11 cellular contexts compared by ENCODE assay signal in genomic region chr19:19661141-19661674, GRCh38. TPM values are rescaled to one million over a fixed set of nuclear protein-coding genes. Genes with fewer than 3 reads are reported as not detected.
DNase-seq lines count a peak whose midpoint lies in the region; ATAC-seq, FAIRE-seq and TF ChIP-seq lines count a peak whose summit lies in the region.
"Had no signal": no experiment of that assay in that cellular context is flagged by ENCODE, and none has a peak within 500 bp of the region (broad histone marks: within the 10 kb centered on the region; RNA-seq: fewer than 3 reads in every experiment).

No MANE protein-coding gene starts in this region.

- H2AFZ ChIP-seq in HepG2 (ENCODE audit: low read length), result no peak overlapping the region

- H3K4me2 ChIP-seq in HepG2 (ENCODE audit: low read depth, low read length), result peak overlapping the region; percentile 92

- H3K4me3 ChIP-seq in HepG2 (replicated peaks in 1 of 3; ENCODE audit: insufficient read depth in 1 of 3, low read depth in 2 of 3, low read length in 3 of 3) (peak overlapping the region in 1 of 3 experiments; percentile 99; a peak in 2 of 6 replicates), right lobe of liver (no peak overlapping the region), iPS-15b (ENCODE audit: low read depth, low read length) (peak overlapping the region; percentile 8)

- H3K4me3 Mint-ChIP-seq in T-helper 17 cell, result peak overlapping the region; percentile 86
- peak overlapping the region; percentile 95 for H3K4me3 Mint-ChIP-seq in type B pancreatic cell

- H3K4me1 Mint-ChIP-seq in T-helper 17 cell (peaks cover 31% of the 10 kb centered on the region), type B pancreatic cell (ENCODE audit: unreplicated experiment) (peaks cover 18% of the 10 kb centered on the region)

- TF ChIP-seq POLR2A in HepG2 (IDR thresholded peaks at IDR 0.05; ENCODE audit: insufficient read depth in 1 of 2, low read depth in 2 of 2, low read length in 2 of 2), result no peak
- no peak for TF ChIP-seq POLR2A in right lobe of liver (IDR thresholded peaks at IDR 0.05)

- H4K20me1 ChIP-seq in HepG2 (ENCODE audit: insufficient read depth, low read length), result peaks cover 20% of the 10 kb centered on the region

- H3K27me3 Mint-ChIP-seq in T-helper 17 cell, result no peaks in the 10 kb centered on the region
- H3K27me3 Mint-ChIP-seq in type B pancreatic cell, result no peaks in the 10 kb centered on the region

- in situ Hi-C loops in HepG2 (cut with HindIII; ENCODE audit: extremely low pct_ligation_motif_present, low pct_unique_long_range_greater_than_20kb), result no loop called here

- H3K36me3 Mint-ChIP-seq in T-helper 17 cell (ENCODE audit: low read depth), result peaks cover 3% of the 10 kb centered on the region
- peaks cover 3% of the 10 kb centered on the region for H3K36me3 Mint-ChIP-seq in type B pancreatic cell

- no peaks in the 10 kb centered on the region for H3K9me3 Mint-ChIP-seq in type B pancreatic cell

- H3K9me3 ChIP-seq in HepG2 (ENCODE audit: low read length), result no peaks in the 10 kb centered on the region
- H3K9me3 ChIP-seq in right lobe of liver, result no peaks in the 10 kb centered on the region
- no peaks in the 10 kb centered on the region for H3K9me3 ChIP-seq in T-helper 17 cell (ENCODE audit: control insufficient read depth, low read length, poor library complexity, severe bottlenecking)
- no peaks in the 10 kb centered on the region for H3K9me3 ChIP-seq in iPS-15b (ENCODE audit: control insufficient read depth, insufficient read depth, low read length)

- no TSS peak for BruUV-seq in HepG2 (replicated peaks; lab: Mats Ljungman, UMichigan)

- H3K36me3 ChIP-seq in HepG2 (replicated peaks in 1 of 2; ENCODE audit: control insufficient read depth in 1 of 2, insufficient read depth in 2 of 2, low read length in 2 of 2) (peaks cover 27 to 35% of the 10 kb centered on the region in 2 experiments; a peak in 4 of 5 replicates), right lobe of liver (peaks cover 0 to 33% (median 15%) of the 10 kb centered on the region in 4 donors), iPS-15b (ENCODE audit: control insufficient read depth, insufficient read depth, low read length) (peaks cover 35% of the 10 kb centered on the region)

- no peak for TF ChIP-seq CTCF in HepG2 (CRISPR knock-in tag; IDR thresholded peaks at IDR 0.05)
- TF ChIP-seq CTCF in right lobe of liver (IDR thresholded peaks at IDR 0.05), result no peak
- no peak for TF ChIP-seq CTCF in type B pancreatic cell (conservative IDR thresholded peaks at IDR 0.05)

- CTCF ChIA-PET in HepG2 (lab: Yijun Ruan, JAX; ENCODE audit: low intra/inter-chr PET ratio, low total read pairs), result no interaction called here

- 99% methylated on average over 10 of the region's 10 CpGs for WGBS in HepG2 (ENCODE audit: low lambda C conversion rate)
- 57% methylated on average over 1 of the region's 10 CpGs for WGBS in right lobe of liver (ENCODE audit: insufficient coverage, low coverage, low lambda C conversion rate, missing lambda C conversion rate)

- H3K9ac ChIP-seq in HepG2 (ENCODE audit: insufficient read depth, low read depth, low read length), result peak overlapping the region; percentile 28; the same call in 1 of the 2 replicates
- H3K9ac ChIP-seq in iPS-15b (ENCODE audit: low read depth, low read length), result no peak overlapping the region

- DNase-seq in HepG2 (ENCODE audit: low spot score) (no peak), right lobe of liver (no peak), T-helper 17 cell (no peak), type B pancreatic cell (ENCODE audit: extremely low spot score, unreplicated experiment) (no peak), amygdala (lab: John Stamatoyannopoulos, UW) (no peak)
- no peak for DNase-seq in effector CD4-positive, alpha-beta T cell
- DNase-seq: midbrain, NCI-H2029 treated with DMSO at 0.1 percent for 48 hours had no signal

- no peak for FAIRE-seq in HepG2 (lab: Jason Lieb, UNC)
- FAIRE-seq: RCC 7860 had no signal

- TF ChIP-seq EP300 in HepG2 (IDR thresholded peaks at IDR 0.05; ENCODE audit: low read depth in 2 of 2, low read length in 2 of 2), result no peak
- no peak for TF ChIP-seq EP300 in HepG2 (CRISPR knock-in tag; IDR thresholded peaks at IDR 0.05; ENCODE audit: borderline replicate concordance)

- no peak for ATAC-seq in HepG2
- ATAC-seq in right lobe of liver, result no peak
- no peak for ATAC-seq in T-helper 17 cell
- no peak for ATAC-seq in HG03565 (IDR thresholded peaks at IDR 0.05; ENCODE audit: unreplicated experiment)

- peak overlapping the region; percentile 92 for H3K27ac Mint-ChIP-seq in T-helper 17 cell
- peak overlapping the region; percentile 39 for H3K27ac Mint-ChIP-seq in type B pancreatic cell

- POLR2A ChIA-PET in HepG2 (lab: Yijun Ruan, JAX), result interaction anchor here (1.4 to 1.6 kb wide), 2 partner anchors 11 to 115 kb away, joined by 4 to 5 read pairs; no protein-coding TSS in a partner anchor

- H3K4me1 ChIP-seq in HepG2 (ENCODE audit: insufficient read depth, low read length), result peaks cover 37% of the 10 kb centered on the region
- H3K4me1 ChIP-seq in right lobe of liver, result peaks cover 0 to 10% (median 0%) of the 10 kb centered on the region in 4 donors
- H3K4me1 ChIP-seq in iPS-15b (ENCODE audit: control insufficient read depth, insufficient read depth, low read length), result peaks cover 9% of the 10 kb centered on the region

- TF ChIP-seq RAD21 in HepG2 (CRISPR knock-in tag; IDR thresholded peaks at IDR 0.05), result no peak

- peaks cover 32% of the 10 kb centered on the region for H3K79me2 ChIP-seq in HepG2 (ENCODE audit: insufficient read depth, low read length)

- no peaks in the 10 kb centered on the region; a peak in 1 of 5 replicates for H3K27me3 ChIP-seq in HepG2 (ENCODE audit: control insufficient read depth in 1 of 2, insufficient read depth in 2 of 2, low read length in 2 of 2)
- H3K27me3 ChIP-seq in right lobe of liver, result no peaks in the 10 kb centered on the region
- H3K27me3 ChIP-seq in iPS-15b (ENCODE audit: control insufficient read depth, insufficient read depth, low read length), result no peaks in the 10 kb centered on the region

- intact Hi-C loops in HepG2 (cut with micrococcal nuclease; ENCODE audit: unreplicated experiment), result no loop called here
- intact Hi-C loops in right lobe of liver (cut with DNase I), result no loop called here

- H3K27ac ChIP-seq in HepG2 (ENCODE audit: extremely low read length, insufficient read depth, low read length) (no peak overlapping the region), right lobe of liver (no peak overlapping the region)

RNA-seq across cellular contexts. Expression of gene ATP13A1, which starts 2.3 kb away (rescaled TPM):
- total RNA-seq in HepG2 (2016; rRNA removed; fragmentation: Illumina TruSeq; extraction: Trizol), result 9.8 and 23.2 TPM in 2 replicates
- 8.5 and 9.9 TPM in 2 replicates for total RNA-seq in HepG2 (2016; cell fraction: cytosol; rRNA removed; fragmentation: Illumina TruSeq; extraction: Trizol; ENCODE audit: low read depth)
- 5.9 and 25.7 TPM in 2 replicates for total RNA-seq in HepG2 (2016; cell fraction: insoluble cytoplasmic fraction; rRNA removed; fragmentation: Illumina TruSeq; extraction: Trizol)
- total RNA-seq in HepG2 (2016; cell fraction: membrane; rRNA removed; fragmentation: Illumina TruSeq; extraction: Trizol), result 11.2 and 13.7 TPM in 2 replicates
- total RNA-seq in HepG2 (2016; cell fraction: nucleus; rRNA removed; fragmentation: Illumina TruSeq; extraction: Trizol), result 38.0 and 41.5 TPM in 2 replicates
- polyA plus RNA-seq in HepG2 (2011; rRNA removed), result 41.0 and 41.7 TPM in 2 replicates
- 10.1 and 16.3 TPM in 2 replicates for polyA plus RNA-seq in HepG2 (2011; cell fraction: cytosol; rRNA removed)
- polyA plus RNA-seq in HepG2 (2011; cell fraction: nucleus; rRNA removed), result 461 and 645 TPM in 2 replicates
- 25.9 and 38.7 TPM in 2 replicates for polyA plus RNA-seq in HepG2 (2012)
- 4.4 and 5.2 TPM in 2 replicates for polyA plus RNA-seq in HepG2 (2016; cell fraction: cytosol; fragmentation: Illumina TruSeq; extraction: Trizol; ENCODE audit: low read depth)
- 7.4 and 11.3 TPM in 2 replicates for polyA plus RNA-seq in HepG2 (2016; cell fraction: insoluble cytoplasmic fraction; fragmentation: Illumina TruSeq; extraction: Trizol; ENCODE audit: low read depth)
- polyA plus RNA-seq in HepG2 (2016; cell fraction: membrane; fragmentation: Illumina TruSeq; extraction: Trizol; ENCODE audit: low read depth), result 8.0 and 10.2 TPM in 2 replicates
- polyA plus RNA-seq in HepG2 (2016; cell fraction: nucleus; fragmentation: Illumina TruSeq; extraction: Trizol; ENCODE audit: insufficient read depth, low read depth), result 159 and 170 TPM in 2 replicates
- polyA minus RNA-seq in HepG2 (2011; rRNA and poly(A)+ RNA removed; ENCODE audit: low replicate concordance), result 80.6 and 93.0 TPM in 2 replicates
- 18.7 and 21.6 TPM in 2 replicates for polyA minus RNA-seq in HepG2 (2011; cell fraction: cytosol; rRNA and poly(A)+ RNA removed)
- 57.6 and 63.4 TPM in 2 replicates for polyA minus RNA-seq in HepG2 (2011; cell fraction: nucleus; rRNA and poly(A)+ RNA removed)
- 100 to 1,000 TPM in 1 of 6 experiments, 10 to 100 TPM in 5; 26.3 to 159 (median 28.0) TPM for total RNA-seq in right lobe of liver
- 10 to 100 TPM; 91.4 to 98.8 TPM for total RNA-seq in T-helper 17 cell
- 80.8 and 85.7 TPM in 2 replicates for total RNA-seq in type B pancreatic cell (ENCODE audit: low replicate concordance)

RNA-seq across cellular contexts. Expression of gene ZNF101, which starts 7.4 kb away (rescaled TPM):
- total RNA-seq in HepG2 (2016; rRNA removed; fragmentation: Illumina TruSeq; extraction: Trizol) (28.9 and 35.3 TPM in 2 replicates), right lobe of liver (1 to 10 TPM; 1.7 to 5.1 (median 3.0) TPM), T-helper 17 cell (10 to 100 TPM; 56.0 to 56.1 TPM), type B pancreatic cell (ENCODE audit: low replicate concordance) (10.6 and 11.2 TPM in 2 replicates)
- total RNA-seq in HepG2 (2016; cell fraction: cytosol; rRNA removed; fragmentation: Illumina TruSeq; extraction: Trizol; ENCODE audit: low read depth), result 5.8 and 9.2 TPM in 2 replicates
- 30.1 and 36.1 TPM in 2 replicates for total RNA-seq in HepG2 (2016; cell fraction: insoluble cytoplasmic fraction; rRNA removed; fragmentation: Illumina TruSeq; extraction: Trizol)
- total RNA-seq in HepG2 (2016; cell fraction: membrane; rRNA removed; fragmentation: Illumina TruSeq; extraction: Trizol), result 18.6 and 18.7 TPM in 2 replicates
- 18.7 and 19.2 TPM in 2 replicates for total RNA-seq in HepG2 (2016; cell fraction: nucleus; rRNA removed; fragmentation: Illumina TruSeq; extraction: Trizol)
- 10.9 and 12.9 TPM in 2 replicates for polyA plus RNA-seq in HepG2 (2011; rRNA removed)
- 5.0 and 7.2 TPM in 2 replicates for polyA plus RNA-seq in HepG2 (2011; cell fraction: cytosol; rRNA removed)
- polyA plus RNA-seq in HepG2 (2011; cell fraction: nucleus; rRNA removed), result 5.5 and 6.9 TPM in 2 replicates
- polyA plus RNA-seq in HepG2 (2012), result 7.8 and 8.8 TPM in 2 replicates
- 4.9 and 6.0 TPM in 2 replicates for polyA plus RNA-seq in HepG2 (2016; cell fraction: cytosol; fragmentation: Illumina TruSeq; extraction: Trizol; ENCODE audit: low read depth)
- polyA plus RNA-seq in HepG2 (2016; cell fraction: insoluble cytoplasmic fraction; fragmentation: Illumina TruSeq; extraction: Trizol; ENCODE audit: low read depth), result 24.4 and 28.4 TPM in 2 replicates
- 9.1 and 9.6 TPM in 2 replicates for polyA plus RNA-seq in HepG2 (2016; cell fraction: membrane; fragmentation: Illumina TruSeq; extraction: Trizol; ENCODE audit: low read depth)
- polyA plus RNA-seq in HepG2 (2016; cell fraction: nucleus; fragmentation: Illumina TruSeq; extraction: Trizol; ENCODE audit: insufficient read depth, low read depth), result 23.5 and 25.1 TPM in 2 replicates
- polyA minus RNA-seq in HepG2 (2011; rRNA and poly(A)+ RNA removed; ENCODE audit: low replicate concordance), result 4.7 and 7.8 TPM in 2 replicates
- polyA minus RNA-seq in HepG2 (2011; cell fraction: cytosol; rRNA and poly(A)+ RNA removed), result 6.7 and 11.7 TPM in 2 replicates
- 16.0 and 18.4 TPM in 2 replicates for polyA minus RNA-seq in HepG2 (2011; cell fraction: nucleus; rRNA and poly(A)+ RNA removed)

RNA-seq across cellular contexts. Expression of gene GMIP, which starts 17.8 kb away (rescaled TPM):
- 1.3 and 1.8 TPM in 2 replicates for total RNA-seq in HepG2 (2016; rRNA removed; fragmentation: Illumina TruSeq; extraction: Trizol)
- 0.88 and 1.5 TPM in 2 replicates for total RNA-seq in HepG2 (2016; cell fraction: cytosol; rRNA removed; fragmentation: Illumina TruSeq; extraction: Trizol; ENCODE audit: low read depth)
- total RNA-seq in HepG2 (2016; cell fraction: insoluble cytoplasmic fraction; rRNA removed; fragmentation: Illumina TruSeq; extraction: Trizol), result 1.4 and 1.5 TPM in 2 replicates
- 0.80 and 1.5 TPM in 2 replicates for total RNA-seq in HepG2 (2016; cell fraction: membrane; rRNA removed; fragmentation: Illumina TruSeq; extraction: Trizol)
- 1.7 and 2.0 TPM in 2 replicates for total RNA-seq in HepG2 (2016; cell fraction: nucleus; rRNA removed; fragmentation: Illumina TruSeq; extraction: Trizol)
- polyA plus RNA-seq in HepG2 (2011; rRNA removed), result 1.4 and 1.5 TPM in 2 replicates
- polyA plus RNA-seq in HepG2 (2011; cell fraction: cytosol; rRNA removed), result 0.62 and 0.71 TPM in 2 replicates
- 16.5 and 21.4 TPM in 2 replicates for polyA plus RNA-seq in HepG2 (2011; cell fraction: nucleus; rRNA removed)
- 2.1 and 3.2 TPM in 2 replicates for polyA plus RNA-seq in HepG2 (2012)
- polyA plus RNA-seq in HepG2 (2016; cell fraction: cytosol; fragmentation: Illumina TruSeq; extraction: Trizol; ENCODE audit: low read depth), result 0.38 and 0.47 TPM in 2 replicates
- polyA plus RNA-seq in HepG2 (2016; cell fraction: insoluble cytoplasmic fraction; fragmentation: Illumina TruSeq; extraction: Trizol; ENCODE audit: low read depth), result 1.8 and 2.2 TPM in 2 replicates
- polyA plus RNA-seq in HepG2 (2016; cell fraction: membrane; fragmentation: Illumina TruSeq; extraction: Trizol; ENCODE audit: low read depth), result 0.83 and 0.98 TPM in 2 replicates
- 4.6 and 6.5 TPM in 2 replicates for polyA plus RNA-seq in HepG2 (2016; cell fraction: nucleus; fragmentation: Illumina TruSeq; extraction: Trizol; ENCODE audit: insufficient read depth, low read depth)
- 1.3 and 6.5 TPM in 2 replicates for polyA minus RNA-seq in HepG2 (2011; rRNA and poly(A)+ RNA removed; ENCODE audit: low replicate concordance)
- 0.79 and 2.2 TPM in 2 replicates for polyA minus RNA-seq in HepG2 (2011; cell fraction: cytosol; rRNA and poly(A)+ RNA removed)
- 2.4 and 3.0 TPM in 2 replicates for polyA minus RNA-seq in HepG2 (2011; cell fraction: nucleus; rRNA and poly(A)+ RNA removed)
- 1 to 10 TPM; 3.5 to 8.0 (median 4.4) TPM for total RNA-seq in right lobe of liver
- 10 to 100 TPM; 85.0 to 91.7 TPM for total RNA-seq in T-helper 17 cell
- 15.3 and 15.9 TPM in 2 replicates for total RNA-seq in type B pancreatic cell (ENCODE audit: low replicate concordance)

RNA-seq across cellular contexts. Expression of gene LPAR2, which starts 33.2 kb away (rescaled TPM):
- 0.72 and 0.86 TPM in 2 replicates for total RNA-seq in HepG2 (2016; rRNA removed; fragmentation: Illumina TruSeq; extraction: Trizol)
- total RNA-seq in HepG2 (2016; cell fraction: cytosol; rRNA removed; fragmentation: Illumina TruSeq; extraction: Trizol; ENCODE audit: low read depth), result not detected in 2 replicates
- total RNA-seq in HepG2 (2016; cell fraction: insoluble cytoplasmic fraction; rRNA removed; fragmentation: Illumina TruSeq; extraction: Trizol), result 0.27 and 0.82 TPM in 2 replicates
- 0.19 TPM in 1 of 2 replicates, not detected in the other for total RNA-seq in HepG2 (2016; cell fraction: membrane; rRNA removed; fragmentation: Illumina TruSeq; extraction: Trizol)
- 0.50 and 1.2 TPM in 2 replicates for total RNA-seq in HepG2 (2016; cell fraction: nucleus; rRNA removed; fragmentation: Illumina TruSeq; extraction: Trizol)
- 3.6 TPM in 2 replicates for polyA plus RNA-seq in HepG2 (2011; rRNA removed)
- 0.54 and 0.72 TPM in 2 replicates for polyA plus RNA-seq in HepG2 (2011; cell fraction: cytosol; rRNA removed)
- 37.6 and 51.5 TPM in 2 replicates for polyA plus RNA-seq in HepG2 (2011; cell fraction: nucleus; rRNA removed)
- 4.0 and 4.3 TPM in 2 replicates for polyA plus RNA-seq in HepG2 (2012)
- polyA plus RNA-seq in HepG2 (2016; cell fraction: cytosol; fragmentation: Illumina TruSeq; extraction: Trizol; ENCODE audit: low read depth), result 0.12 and 0.14 TPM in 2 replicates
- 0.24 and 0.39 TPM in 2 replicates for polyA plus RNA-seq in HepG2 (2016; cell fraction: insoluble cytoplasmic fraction; fragmentation: Illumina TruSeq; extraction: Trizol; ENCODE audit: low read depth)
- not detected in 2 replicates for polyA plus RNA-seq in HepG2 (2016; cell fraction: membrane; fragmentation: Illumina TruSeq; extraction: Trizol; ENCODE audit: low read depth)
- 6.2 and 6.6 TPM in 2 replicates for polyA plus RNA-seq in HepG2 (2016; cell fraction: nucleus; fragmentation: Illumina TruSeq; extraction: Trizol; ENCODE audit: insufficient read depth, low read depth)
- polyA minus RNA-seq in HepG2 (2011; rRNA and poly(A)+ RNA removed; ENCODE audit: low replicate concordance), result 1.3 and 4.7 TPM in 2 replicates
- polyA minus RNA-seq in HepG2 (2011; cell fraction: cytosol; rRNA and poly(A)+ RNA removed), result not detected in 2 replicates
- polyA minus RNA-seq in HepG2 (2011; cell fraction: nucleus; rRNA and poly(A)+ RNA removed), result 1.6 and 5.4 TPM in 2 replicates
- 1 to 10 TPM; 1.7 to 2.7 (median 2.2) TPM for total RNA-seq in right lobe of liver
- 10 to 100 TPM; 66.5 to 67.2 TPM for total RNA-seq in T-helper 17 cell
- total RNA-seq in type B pancreatic cell (ENCODE audit: low replicate concordance), result 25.7 and 56.5 TPM in 2 replicates

RNA-seq across cellular contexts. Expression of gene PBX4, which starts 42.7 kb away (rescaled TPM):
- total RNA-seq in HepG2 (2016; rRNA removed; fragmentation: Illumina TruSeq; extraction: Trizol) (not detected in 2 replicates), right lobe of liver (under 1 TPM in 1 of 6 experiments, not detected in 5; 0.87 TPM), T-helper 17 cell (10 to 100 TPM; 49.7 to 58.4 TPM), type B pancreatic cell (ENCODE audit: low replicate concordance) (2.1 and 10.9 TPM in 2 replicates)
- total RNA-seq in HepG2 (2016; cell fraction: cytosol; rRNA removed; fragmentation: Illumina TruSeq; extraction: Trizol; ENCODE audit: low read depth), result not detected in 2 replicates
- total RNA-seq in HepG2 (2016; cell fraction: insoluble cytoplasmic fraction; rRNA removed; fragmentation: Illumina TruSeq; extraction: Trizol), result not detected in 2 replicates
- total RNA-seq in HepG2 (2016; cell fraction: membrane; rRNA removed; fragmentation: Illumina TruSeq; extraction: Trizol), result not detected in 2 replicates
- total RNA-seq in HepG2 (2016; cell fraction: nucleus; rRNA removed; fragmentation: Illumina TruSeq; extraction: Trizol), result not detected in 2 replicates
- polyA plus RNA-seq in HepG2 (2011; rRNA removed), result not detected in 2 replicates
- not detected in 2 replicates for polyA plus RNA-seq in HepG2 (2011; cell fraction: cytosol; rRNA removed)
- not detected in 2 replicates for polyA plus RNA-seq in HepG2 (2011; cell fraction: nucleus; rRNA removed)
- polyA plus RNA-seq in HepG2 (2012), result not detected in 2 replicates
- not detected in 2 replicates for polyA plus RNA-seq in HepG2 (2016; cell fraction: cytosol; fragmentation: Illumina TruSeq; extraction: Trizol; ENCODE audit: low read depth)
- not detected in 2 replicates for polyA plus RNA-seq in HepG2 (2016; cell fraction: insoluble cytoplasmic fraction; fragmentation: Illumina TruSeq; extraction: Trizol; ENCODE audit: low read depth)
- polyA plus RNA-seq in HepG2 (2016; cell fraction: membrane; fragmentation: Illumina TruSeq; extraction: Trizol; ENCODE audit: low read depth), result not detected in 2 replicates
- polyA plus RNA-seq in HepG2 (2016; cell fraction: nucleus; fragmentation: Illumina TruSeq; extraction: Trizol; ENCODE audit: insufficient read depth, low read depth), result not detected in 2 replicates
- polyA minus RNA-seq in HepG2 (2011; rRNA and poly(A)+ RNA removed; ENCODE audit: low replicate concordance), result 2.6 TPM in 1 of 2 replicates, not detected in the other
- not detected in 2 replicates for polyA minus RNA-seq in HepG2 (2011; cell fraction: cytosol; rRNA and poly(A)+ RNA removed)
- not detected in 2 replicates for polyA minus RNA-seq in HepG2 (2011; cell fraction: nucleus; rRNA and poly(A)+ RNA removed)
